In genomic region chr16:17318200-17318599, GRCh38 we compare ENCODE assay signal across 13 cellular contexts.
A peak's percentile ranks its signal among the peaks of the same experiment; 100 is the strongest.
DNase-seq lines count a peak whose midpoint lies in the region; ATAC-seq and TF ChIP-seq lines count a peak whose summit lies in the region.
"Had no signal": no experiment of that assay in that cellular context is flagged by ENCODE, and none has a peak within 500 bp of the region (broad histone marks: within the 10 kb centered on the region; RNA-seq: fewer than 3 reads in every experiment).

No MANE protein-coding gene starts in this region.

- no peak overlapping the region for H3K4me3 Mint-ChIP-seq in dendritic cell treated with granulocyte-macrophage colony-stimulating factor and Interleukin-4, amounts not matched to agents 40 ng/mL and 50 ng/mL, for 4 days
- H3K4me3 Mint-ChIP-seq: activated CD4-positive, alpha-beta T cell treated with anti-CD3 and anti-CD28 coated beads, Interleukin-2, amount 10 ng/mL, durations not matched to agents 7 days and 5 days had no signal

- H3K27me3 Mint-ChIP-seq in dendritic cell treated with granulocyte-macrophage colony-stimulating factor and Interleukin-4, amounts not matched to agents 40 ng/mL and 50 ng/mL, for 4 days, result no peaks in the 10 kb centered on the region
- H3K27me3 Mint-ChIP-seq: activated CD4-positive, alpha-beta T cell treated with anti-CD3 and anti-CD28 coated beads, Interleukin-2, amount 10 ng/mL, durations not matched to agents 7 days and 5 days; naive B cell had no signal

- H3K36me3 ChIP-seq in heart left ventricle (no peaks in the 10 kb centered on the region), left ventricle myocardium inferior (no peaks in the 10 kb centered on the region), right lobe of liver (no peaks in the 10 kb centered on the region)

- no peak for TF ChIP-seq CTCF in heart left ventricle (IDR thresholded peaks at IDR 0.05)
- no peak for TF ChIP-seq CTCF in left ventricle myocardium inferior (IDR thresholded peaks at IDR 0.05; ENCODE audit: borderline replicate concordance)
- no peak for TF ChIP-seq CTCF in right lobe of liver (IDR thresholded peaks at IDR 0.05)

- H3K4me3 ChIP-seq in heart left ventricle, result no peak overlapping the region
- H3K4me3 ChIP-seq in left ventricle myocardium inferior, result no peak overlapping the region
- H3K4me3 ChIP-seq in right lobe of liver, result no peak overlapping the region

- ATAC-seq in heart left ventricle (peak; percentile 37 to 50 (median 44)), right lobe of liver (peak; percentile 17 to 52 (median 39)), HG02852 (IDR thresholded peaks at IDR 0.05; ENCODE audit: unreplicated experiment) (no peak)

- peak overlapping the region in 2 of 12 donors; percentile 17 to 35 for H3K27ac ChIP-seq in heart left ventricle
- no peak overlapping the region for H3K27ac ChIP-seq in left ventricle myocardium inferior (replicated peaks)
- H3K27ac ChIP-seq in right lobe of liver, result no peak overlapping the region
- H3K27ac ChIP-seq: KMS-11 had no signal

- no peak for DNase-seq in heart left ventricle
- no peak for DNase-seq in left ventricle myocardium inferior
- DNase-seq in right lobe of liver, result no peak
- DNase-seq in central memory CD4-positive, alpha-beta T cell, result no peak
- DNase-seq in NCI-H446 (lab: John Stamatoyannopoulos, UW), result no peak
- DNase-seq in AML-193 (lab: John Stamatoyannopoulos, UW), result no peak
- DNase-seq: activated CD4-positive, alpha-beta T cell treated with anti-CD3 and anti-CD28 coated beads, Interleukin-2, amount 10 ng/mL, durations not matched to agents 7 days and 5 days; activated effector memory CD4-positive, alpha-beta T cell treated with anti-CD3 and anti-CD28 coated beads, Interleukin-2, amount 50 U/mL, for 16 hours; naive B cell; T-helper 1 cell had no signal

- no peaks in the 10 kb centered on the region for H3K27me3 ChIP-seq in heart left ventricle
- H3K27me3 ChIP-seq in left ventricle myocardium inferior (ENCODE audit: low read depth), result no peaks in the 10 kb centered on the region
- no peaks in the 10 kb centered on the region for H3K27me3 ChIP-seq in right lobe of liver

- WGBS in heart left ventricle, 4 donors, result 67 to 78% (median 74%) methylated on average over 4 of the region's 4 CpGs
- 30% methylated on average over 4 of the region's 4 CpGs for WGBS in right lobe of liver (ENCODE audit: insufficient coverage, low coverage, low lambda C conversion rate, missing lambda C conversion rate)

- intact Hi-C loops in heart left ventricle (cut with DNase I), result loop anchor here in 1 of 10 donors (10.0 kb wide), 1 partner anchor 117 kb away; no protein-coding TSS in a partner anchor
- intact Hi-C loops in left ventricle myocardium inferior (cut with micrococcal nuclease), result no loop called here
- intact Hi-C loops in dendritic cell treated with granulocyte-macrophage colony-stimulating factor and Interleukin-4, amounts not matched to agents 40 ng/mL and 50 ng/mL, for 4 days (cut with micrococcal nuclease), result no loop called here
- intact Hi-C loops in right lobe of liver (cut with DNase I), result no loop called here

- peak overlapping the region; percentile 68 for H3K27ac Mint-ChIP-seq in dendritic cell treated with granulocyte-macrophage colony-stimulating factor and Interleukin-4, amounts not matched to agents 40 ng/mL and 50 ng/mL, for 4 days
- H3K27ac Mint-ChIP-seq: activated CD4-positive, alpha-beta T cell treated with anti-CD3 and anti-CD28 coated beads, Interleukin-2, amount 10 ng/mL, durations not matched to agents 7 days and 5 days had no signal

- H3K36me3 Mint-ChIP-seq in dendritic cell treated with granulocyte-macrophage colony-stimulating factor and Interleukin-4, amounts not matched to agents 40 ng/mL and 50 ng/mL, for 4 days (ENCODE audit: low read depth), result no peaks in the 10 kb centered on the region
- H3K36me3 Mint-ChIP-seq: naive B cell had no signal

- peaks cover 77% of the 10 kb centered on the region for H3K4me1 Mint-ChIP-seq in dendritic cell treated with granulocyte-macrophage colony-stimulating factor and Interleukin-4, amounts not matched to agents 40 ng/mL and 50 ng/mL, for 4 days (ENCODE audit: low read depth)

- H3K9me3 ChIP-seq in heart left ventricle (no peaks in the 10 kb centered on the region), left ventricle myocardium inferior (replicated peaks) (no peaks in the 10 kb centered on the region), right lobe of liver (no peaks in the 10 kb centered on the region)

- no peaks in the 10 kb centered on the region for H3K9me3 Mint-ChIP-seq in dendritic cell treated with granulocyte-macrophage colony-stimulating factor and Interleukin-4, amounts not matched to agents 40 ng/mL and 50 ng/mL, for 4 days
- H3K9me3 Mint-ChIP-seq: activated CD4-positive, alpha-beta T cell treated with anti-CD3 and anti-CD28 coated beads, Interleukin-2, amount 10 ng/mL, durations not matched to agents 7 days and 5 days had no signal

- no peak for TF ChIP-seq POLR2A in heart left ventricle (IDR thresholded peaks at IDR 0.05)
- no peak for TF ChIP-seq POLR2A in right lobe of liver (IDR thresholded peaks at IDR 0.05)

- peaks cover 0 to 45% (median 5%) of the 10 kb centered on the region in 12 donors for H3K4me1 ChIP-seq in heart left ventricle
- peaks cover 8% of the 10 kb centered on the region for H3K4me1 ChIP-seq in left ventricle myocardium inferior
- no peaks in the 10 kb centered on the region for H3K4me1 ChIP-seq in right lobe of liver
